17 cellular contexts compared by ENCODE assay signal in genomic region chr5:5179597-5179996, GRCh38. TPM values are rescaled to one million over a fixed set of nuclear protein-coding genes. Genes with fewer than 3 reads are reported as not detected.
DNase-seq lines count a peak whose midpoint lies in the region; ATAC-seq, FAIRE-seq and TF ChIP-seq lines count a peak whose summit lies in the region.
"Had no signal": no experiment of that assay in that cellular context is flagged by ENCODE, and none has a peak within 500 bp of the region (broad histone marks: within the 10 kb centered on the region; RNA-seq: fewer than 3 reads in every experiment).

No MANE protein-coding gene starts in this region.

- H4K91ac ChIP-seq in H1 (replicated peaks; ENCODE audit: insufficient read length, low read length), result peak overlapping the region; percentile 94

- H2BK5ac ChIP-seq in H1 (ENCODE audit: low read depth, low read length), result peak overlapping the region; percentile 98

- H2AFZ ChIP-seq in H1 (ENCODE audit: low read length), result no peak overlapping the region
- H2AFZ ChIP-seq: GM23248 had no signal

- no peak for TF ChIP-seq RAD21 in H1 (IDR thresholded peaks at IDR 0.05 in 1 of 2, conservative IDR thresholded peaks at IDR 0.05 in 1 of 2; ENCODE audit: low read depth in 2 of 2, low read length in 2 of 2)

- peak overlapping the region; percentile 69 to 71 for H3K4me2 ChIP-seq in H1 (ENCODE audit: insufficient read depth in 1 of 2, low read depth in 2 of 2, low read length in 2 of 2)

- peak overlapping the region; percentile 88; the same call in 1 of the 2 replicates for H4K8ac ChIP-seq in H1 (ENCODE audit: extremely low read depth, insufficient read depth, low read length)

- DNase-seq in H1 (ENCODE audit: low read depth in 1 of 2, low spot score in 2 of 2) (peak; percentile 86 to 90), urothelium cell line (ENCODE audit: low spot score) (no peak), testis (no peak), NCI-H2029 (lab: John Stamatoyannopoulos, UW) (no peak)
- no peak for DNase-seq in activated CD8-positive, alpha-beta T cell treated with anti-CD3 and anti-CD28 coated beads for 36 hours
- DNase-seq: COR-L47; GM23248; HFFc6; NCI-H1105 treated with DMSO at 0.1 percent for 48 hours; NCI-H2029 treated with DMSO at 0.1 percent for 48 hours; NCI-H2171 treated with DMSO at 0.1 percent for 48 hours; NCI-H446 treated with DMSO at 0.1 percent for 48 hours; NK-92 treated with Interleukin-12 subunit alpha and Interleukin-12 subunit beta, amount 100 ng/mL, for 24 hours; SJCRH30 had no signal

- no peak overlapping the region for H3K56ac ChIP-seq in H1 (replicated peaks; ENCODE audit: insufficient read length, low read depth, low read length)

- CTCF ChIA-PET in H1 (lab: Charles Lee; ENCODE audit: partially characterized antibody), result interaction anchor here (0.6 to 2.0 kb wide), 3 partner anchors 14 to 225 kb away, joined by 3 to 7 read pairs (median 3); no protein-coding TSS in a partner anchor
- CTCF ChIA-PET in activated CD8-positive, alpha-beta T cell treated with anti-CD3 and anti-CD28 coated beads for 36 hours (lab: Charles Lee), result no interaction called here

- H3K4me1 ChIP-seq in HUES48 (ENCODE audit: control insufficient read depth, insufficient read depth, low read length) (peaks cover 73% of the 10 kb centered on the region), H1 (replicated peaks in 1 of 4; ENCODE audit: control insufficient read depth in 3 of 4, insufficient read depth in 4 of 4, low read length in 3 of 4) (peaks cover 23 to 41% (median 33%) of the 10 kb centered on the region in 4 experiments), iPS-18a (ENCODE audit: control insufficient read depth, low read depth, low read length) (peaks cover 75% of the 10 kb centered on the region), testis (no peaks in the 10 kb centered on the region)
- H3K4me1 ChIP-seq: SJCRH30 had no signal

- peak overlapping the region; percentile 95; the same call in 1 of the 2 replicates for H2BK12ac ChIP-seq in H1 (ENCODE audit: low read depth, low read length)

- H3K79me2 ChIP-seq in H1 (ENCODE audit: control insufficient read depth in 1 of 2, insufficient read depth in 2 of 2, low read length in 2 of 2), result 0 out of 4 replicates have a peak, but pooled peaks cover 0 to 13% of the 10 kb centered on the region in 2 experiments

- no peaks in the 10 kb centered on the region for H3K27me3 ChIP-seq in HUES48 (ENCODE audit: control insufficient read depth, insufficient read depth, low read length)
- no peaks in the 10 kb centered on the region for H3K27me3 ChIP-seq in H1 (replicated peaks in 1 of 4; ENCODE audit: control insufficient read depth in 3 of 4, extremely low read depth in 1 of 4, insufficient read depth in 3 of 4, low read length in 3 of 4)
- no peaks in the 10 kb centered on the region for H3K27me3 ChIP-seq in iPS-18a (ENCODE audit: control insufficient read depth, insufficient read depth, low read length)
- H3K27me3 ChIP-seq in testis, result no peaks in the 10 kb centered on the region
- H3K27me3 ChIP-seq: SJCRH30 had no signal

- no peak overlapping the region for H3K4me3 Mint-ChIP-seq in activated CD8-positive, alpha-beta T cell treated with anti-CD3 and anti-CD28 coated beads for 36 hours
- H3K4me3 Mint-ChIP-seq: HFFc6 had no signal

- peak overlapping the region; percentile 40 for H3K4ac ChIP-seq in H1 (replicated peaks; ENCODE audit: insufficient read length, low read depth, low read length)

- no peak overlapping the region for H3K27ac Mint-ChIP-seq in activated CD8-positive, alpha-beta T cell treated with anti-CD3 and anti-CD28 coated beads for 36 hours
- H3K27ac Mint-ChIP-seq: HFFc6 had no signal

- H3K27ac ChIP-seq in HUES48 (ENCODE audit: low read depth, low read length) (peak overlapping the region; percentile 88), H1 (ENCODE audit: low read depth, low read length) (peak overlapping the region; percentile 23; the same call in 1 of the 2 replicates), iPS-18a (ENCODE audit: low read length) (peak overlapping the region; percentile 65), testis (no peak overlapping the region)
- H3K27ac ChIP-seq: GM23248, RWPE1, SJCRH30 had no signal

- no peaks in the 10 kb centered on the region for H3K23me2 ChIP-seq in H1 (ENCODE audit: low read depth, low read length)

- H3K23ac ChIP-seq in H1 (ENCODE audit: insufficient read length), result no peak overlapping the region

- intact Hi-C loops in activated CD8-positive, alpha-beta T cell treated with anti-CD3 and anti-CD28 coated beads for 36 hours (cut with micrococcal nuclease), result no loop called here
- intact Hi-C loops in testis (cut with DNase I; ENCODE audit: low total_unique reads), result no loop called here

- H4K20me1 ChIP-seq in H1 (replicated peaks in 1 of 2; ENCODE audit: control insufficient read depth in 1 of 2, insufficient read depth in 2 of 2, low read length in 2 of 2), result no peaks in the 10 kb centered on the region

- ATAC-seq in activated CD8-positive, alpha-beta T cell treated with anti-CD3 and anti-CD28 coated beads for 36 hours, result no peak

- H3K4me3 ChIP-seq in HUES48 (ENCODE audit: low read depth, low read length) (peak overlapping the region; percentile 42), H1 (ENCODE audit: extremely low read depth in 1 of 4, insufficient read depth in 2 of 4, low read depth in 3 of 4, low read length in 4 of 4) (peak overlapping the region in 3 of 4 experiments; percentile 6 to 49 (median 12); a peak in 3 of 8 replicates), iPS-18a (ENCODE audit: low read length) (peak overlapping the region; percentile 41), testis (no peak overlapping the region)
- H3K4me3 ChIP-seq: GM23248, SJCRH30 had no signal

- TF ChIP-seq POLR2A in H1 (IDR thresholded peaks at IDR 0.05; ENCODE audit: control extremely low read depth in 1 of 2, low read depth in 2 of 2, low read length in 2 of 2) (peak in 1 of 2 experiments; percentile 58; a peak in 1 of 3 replicates), testis (IDR thresholded peaks at IDR 0.05) (no peak)

- H2BK15ac ChIP-seq in H1 (ENCODE audit: low read length), result no peak overlapping the region

- H3K9me3 Mint-ChIP-seq in activated CD8-positive, alpha-beta T cell treated with anti-CD3 and anti-CD28 coated beads for 36 hours, result no peaks in the 10 kb centered on the region

- peaks cover 21% of the 10 kb centered on the region for H3K27me3 Mint-ChIP-seq in activated CD8-positive, alpha-beta T cell treated with anti-CD3 and anti-CD28 coated beads for 36 hours

- peak overlapping the region; percentile 75 for H4K5ac ChIP-seq in H1 (ENCODE audit: insufficient read length, low read depth, low read length)

- peak overlapping the region; percentile 67 for H2BK120ac ChIP-seq in H1 (replicated peaks; ENCODE audit: low read depth, low read length)

- peak; percentile 97 for FAIRE-seq in H1 (lab: Jason Lieb, UNC)
- FAIRE-seq in urothelium cell line (lab: Jason Lieb, UNC), result peak; percentile 93

- POLR2A ChIA-PET in H1 (lab: Charles Lee; ENCODE audit: partially characterized antibody), result interaction anchor here (1.1 to 5.1 kb wide), 3 partner anchors 14 to 40 kb away, joined by 3 to 25 read pairs (median 11); partner anchors contain the start of gene ADAMTS16
- POLR2A ChIA-PET in activated CD8-positive, alpha-beta T cell treated with anti-CD3 and anti-CD28 coated beads for 36 hours (lab: Charles Lee), result no interaction called here

- H3K36me3 ChIP-seq in HUES48 (ENCODE audit: control insufficient read depth, insufficient read depth, low read length) (no peaks in the 10 kb centered on the region; the same call in 1 of the 2 replicates), H1 (ENCODE audit: control insufficient read depth in 2 of 4, insufficient read depth in 4 of 4, low read length in 3 of 4) (no peaks in the 10 kb centered on the region), iPS-18a (ENCODE audit: control insufficient read depth, low read depth, low read length) (no peaks in the 10 kb centered on the region), testis (ENCODE audit: low read depth, missing control alignments) (no peaks in the 10 kb centered on the region)
- H3K36me3 ChIP-seq: SJCRH30 had no signal

- peak overlapping the region; percentile 89 for H2BK20ac ChIP-seq in H1 (ENCODE audit: low read length)

- no peak for TF ChIP-seq CTCF in H1 (IDR thresholded peaks at IDR 0.05; ENCODE audit: control extremely low read depth in 1 of 3, insufficient read depth in 1 of 3, low read depth in 1 of 3, low read length in 3 of 3)
- TF ChIP-seq CTCF in activated CD8-positive, alpha-beta T cell treated with anti-CD3 and anti-CD28 coated beads for 36 hours (IDR thresholded peaks at IDR 0.05), result no peak
- no peak for TF ChIP-seq CTCF in testis (IDR thresholded peaks at IDR 0.05)

- H3K9me3 ChIP-seq in HUES48 (ENCODE audit: control insufficient read depth, insufficient read depth, low read length), result no peaks in the 10 kb centered on the region
- H3K9me3 ChIP-seq in H1 (ENCODE audit: insufficient read depth in 2 of 2, low read depth in 1 of 2, low read length in 1 of 2), result no peaks in the 10 kb centered on the region
- H3K9me3 ChIP-seq in iPS-18a (ENCODE audit: control insufficient read depth, low read depth, low read length), result no peaks in the 10 kb centered on the region
- no peaks in the 10 kb centered on the region for H3K9me3 ChIP-seq in testis
- H3K9me3 ChIP-seq: SJCRH30 had no signal

- peaks cover 5% of the 10 kb centered on the region for H3K79me1 ChIP-seq in H1 (ENCODE audit: low read depth, low read length)

- peak overlapping the region; percentile 68; the same call in 1 of the 2 replicates for H2AK5ac ChIP-seq in H1 (ENCODE audit: low read depth, low read length)

- peak in 1 of 2 experiments; percentile 93; a peak in 2 of 3 replicates for TF ChIP-seq EP300 in H1 (IDR thresholded peaks at IDR 0.05; ENCODE audit: borderline replicate concordance in 1 of 2, low read depth in 2 of 2, low read length in 2 of 2)

- H3K9ac ChIP-seq in HUES48 (ENCODE audit: low read depth, low read length) (peak overlapping the region; percentile 25), H1 (replicated peaks in 1 of 4; ENCODE audit: extremely low read depth in 1 of 4, low read depth in 3 of 4, low read length in 3 of 4) (no peak overlapping the region; a peak in 1 of 7 replicates), iPS-18a (ENCODE audit: low read length) (no peak overlapping the region)
- H3K9ac ChIP-seq: GM23248 had no signal

- H3K4me1 Mint-ChIP-seq in activated CD8-positive, alpha-beta T cell treated with anti-CD3 and anti-CD28 coated beads for 36 hours (ENCODE audit: low read depth), result peaks cover 6% of the 10 kb centered on the region

- no peak overlapping the region for H3K14ac ChIP-seq in H1 (ENCODE audit: insufficient read length)

- WGBS in H1 (ENCODE audit: extremely low coverage in 1 of 2, insufficient coverage in 1 of 2, insufficient read length in 1 of 2, insufficient replicate concordance in 2 of 2, low coverage in 1 of 2, low lambda C conversion rate in 2 of 2, missing lambda C conversion rate in 1 of 2), 2 experiments, result 10% methylated on average over 4 of the region's 4 CpGs; no CpG with 5 or more reads in 1 of the 2 experiments
- WGBS in testis, 2 donors, result 80 to 88% methylated on average over 4 of the region's 4 CpGs

- peak overlapping the region; percentile 96 for H3K18ac ChIP-seq in H1 (ENCODE audit: extremely low read depth, low read length)

- no peaks in the 10 kb centered on the region for H3K36me3 Mint-ChIP-seq in activated CD8-positive, alpha-beta T cell treated with anti-CD3 and anti-CD28 coated beads for 36 hours (ENCODE audit: low read depth)

RNA-seq across cellular contexts. Expression of gene ADAMTS16, which starts 39.5 kb away (rescaled TPM):
- total RNA-seq in H1 (2021; fragmentation: NEBNext Ultra II Directional; extraction: Animal tissue kit (Norgen Biotek cat#: 25700)), result 14.6 and 16.0 TPM in 2 replicates
- polyA plus RNA-seq in H1 (2011; rRNA removed) (3.7 and 3.9 TPM in 2 replicates), testis (ENCODE audit: insufficient read depth, low read depth, low replicate concordance) (4.7 TPM)
- 3.8 TPM for polyA plus RNA-seq in H1 (2011; cell fraction: cytosol; rRNA removed)
- 10.7 TPM for polyA plus RNA-seq in H1 (2011; cell fraction: nucleus; rRNA removed)
- 4.1 to 7.1 TPM (median 5.7 TPM) in 4 replicates for polyA plus RNA-seq in H1 (2012, experiment 1 of 2)
- 1.5 TPM for polyA plus RNA-seq in H1 (2012, experiment 2 of 2)
- polyA plus RNA-seq in H1 (2013, experiment 1 of 2), result 15.1 TPM
- 14.5 TPM for polyA plus RNA-seq in H1 (2013, experiment 2 of 2)
- polyA minus RNA-seq in H1 (2011; rRNA and poly(A)+ RNA removed), result 12.2 and 14.9 TPM in 2 replicates
- 4.7 TPM for polyA minus RNA-seq in H1 (2011; cell fraction: cytosol; rRNA and poly(A)+ RNA removed)
- 35.4 TPM for polyA minus RNA-seq in H1 (2011; cell fraction: nucleus; rRNA and poly(A)+ RNA removed)
- total RNA-seq in activated CD8-positive, alpha-beta T cell treated with anti-CD3 and anti-CD28 coated beads for 36 hours, result not detected
- total RNA-seq in testis, result under 1 TPM; 0.16 to 0.37 TPM

Comparison
In these comparisons a context has a peak if more than half of its experiments do, and no peak if none do; other contexts are left out.
1. H3K27ac ChIP-seq: peak in HUES48 (single experiment), H1 (single experiment) and iPS-18a (single experiment); none in testis (0 of 2).
2. H3K4me3 ChIP-seq: peak in HUES48 (single experiment), H1 (3 of 4) and iPS-18a (single experiment); none in testis (0 of 2).
3. DNase-seq: peak in H1 (2 of 2); none in urothelium cell line (single experiment), activated CD8-positive, alpha-beta T cell treated with anti-CD3 and anti-CD28 coated beads for 36 hours (single experiment), testis (single experiment) and NCI-H2029 (single experiment).
4. RNA of gene ADAMTS16, which starts 39.5 kb away (total RNA-seq): 14.6 to 16.0 TPM in H1; 0.16 to 0.37 TPM in testis and not detected in activated CD8-positive, alpha-beta T cell treated with anti-CD3 and anti-CD28 coated beads for 36 hours; every median in the first group is over 10 times any median in the second.